In genomic region chr3:123841476-123842238, GRCh38 we compare ENCODE assay signal across 23 cellular contexts. TPM values are rescaled to one million over a fixed set of nuclear protein-coding genes. Genes with fewer than 3 reads are reported as not detected.
DNase-seq lines count a peak whose midpoint lies in the region; ATAC-seq, FAIRE-seq and TF ChIP-seq lines count a peak whose summit lies in the region.
"Had no signal": no experiment of that assay in that cellular context is flagged by ENCODE, and none has a peak within 500 bp of the region (broad histone marks: within the 10 kb centered on the region; RNA-seq: fewer than 3 reads in every experiment).

No MANE protein-coding gene starts in this region.

- no peaks in the 10 kb centered on the region for H3K36me3 ChIP-seq in mammary epithelial cell (ENCODE audit: insufficient read depth, low read length)
- no peaks in the 10 kb centered on the region for H3K36me3 ChIP-seq in breast epithelium
- H3K36me3 ChIP-seq: suprapubic skin, vagina had no signal

- no peak for TF ChIP-seq CTCF in mammary epithelial cell (conservative IDR thresholded peaks at IDR 0.05 in 1 of 2, IDR thresholded peaks at IDR 0.05 in 1 of 2; ENCODE audit: extremely low read depth in 1 of 2, insufficient read depth in 1 of 2, low read depth in 1 of 2, low read length in 2 of 2)
- no peak for TF ChIP-seq CTCF in breast epithelium (IDR thresholded peaks at IDR 0.05)
- no peak for TF ChIP-seq CTCF in osteocyte (IDR thresholded peaks at IDR 0.05)

- dilution Hi-C loops in mammary epithelial cell (cut with HindIII; ENCODE audit: low sequenced_read_pairs), result no loop called here

- FAIRE-seq in colon (lab: Jason Lieb, UNC), result peak; percentile 49
- FAIRE-seq: GM12891, GM19239 had no signal

- BruUV-seq in mammary epithelial cell (replicated peaks; lab: Mats Ljungman, UMichigan), result no TSS peak

- H3K4me2 ChIP-seq in mammary epithelial cell (ENCODE audit: insufficient read depth, low read depth, low read length), result peak overlapping the region; percentile 30
- H3K4me2 ChIP-seq: A549 had no signal

- H3K27me3 Mint-ChIP-seq in osteocyte (ENCODE audit: unreplicated experiment), result no peaks in the 10 kb centered on the region

- TF ChIP-seq POLR2A in breast epithelium (IDR thresholded peaks at IDR 0.05), result no peak

- ATAC-seq in GM18909 (IDR thresholded peaks at IDR 0.05; ENCODE audit: poor library complexity, unreplicated experiment), result no peak
- ATAC-seq: A549; activated T-helper 17 cell treated with anti-CD3 and anti-CD28 coated beads, Interleukin-2, amount 50 U/mL, for 72 hours; right cardiac atrium had no signal

- peaks cover 8% of the 10 kb centered on the region for H3K36me3 Mint-ChIP-seq in osteocyte (ENCODE audit: unreplicated experiment)

- CTCF ChIA-PET in mammary epithelial cell (lab: Charles Lee; ENCODE audit: low non-redundant PET), result no interaction called here

- 40% methylated on average over 1 of the region's 1 CpG for WGBS in mammary epithelial cell (ENCODE audit: low coverage, missing lambda C conversion rate)

- peaks cover 6% of the 10 kb centered on the region for H3K4me1 ChIP-seq in mammary epithelial cell (ENCODE audit: insufficient read depth, low read length)
- H3K4me1 ChIP-seq in breast epithelium, result no peaks in the 10 kb centered on the region
- H3K4me1 ChIP-seq: A549, suprapubic skin, vagina had no signal

- no peak overlapping the region for H3K4me3 Mint-ChIP-seq in osteocyte (ENCODE audit: unreplicated experiment)
- H3K4me3 Mint-ChIP-seq: activated T-helper 17 cell treated with anti-CD3 and anti-CD28 coated beads, Interleukin-2, amount 50 U/mL, for 72 hours had no signal

- intact Hi-C loops in mammary epithelial cell (cut with micrococcal nuclease) (no loop called here), breast epithelium (cut with DNase I; ENCODE audit: low total_unique reads) (no loop called here)

- H4K20me1 ChIP-seq in mammary epithelial cell (ENCODE audit: insufficient read depth, low read length), result no peaks in the 10 kb centered on the region

- peak overlapping the region; percentile 2 for H3K27ac ChIP-seq in mammary epithelial cell (ENCODE audit: insufficient read depth, low read depth, low read length)
- no peak overlapping the region for H3K27ac ChIP-seq in breast epithelium
- H3K27ac ChIP-seq: A549, C4-2B, epithelial cell of prostate, suprapubic skin, vagina had no signal

- H2AFZ ChIP-seq in mammary epithelial cell (ENCODE audit: low read depth, low read length), result no peak overlapping the region

- peaks cover 18% of the 10 kb centered on the region for H3K79me2 ChIP-seq in mammary epithelial cell (ENCODE audit: insufficient read depth, low read length)

- DNase-seq in mammary epithelial cell (peak; percentile 53), breast epithelium (ENCODE audit: low spot score in 2 of 2) (no peak), NCI-H226 (peak; percentile 49), osteocyte (ENCODE audit: extremely low spot score, unreplicated experiment) (no peak), AG20443 (ENCODE audit: low spot score) (no peak), COR-L47 (lab: John Stamatoyannopoulos, UW) (no peak)
- DNase-seq: activated CD4-positive, alpha-beta T cell treated with anti-CD3 and anti-CD28 coated beads for 4 hours; hypothalamus; islet precursor cell; NCI-H1436; nucleus accumbens; right cardiac atrium; SHP77 had no signal

- H3K27me3 ChIP-seq in mammary epithelial cell (ENCODE audit: insufficient read depth, low read length) (no peaks in the 10 kb centered on the region), breast epithelium (no peaks in the 10 kb centered on the region)
- H3K27me3 ChIP-seq: suprapubic skin, vagina had no signal

- no peak overlapping the region for H3K27ac Mint-ChIP-seq in osteocyte (ENCODE audit: unreplicated experiment)
- H3K27ac Mint-ChIP-seq: activated T-helper 17 cell treated with anti-CD3 and anti-CD28 coated beads, Interleukin-2, amount 50 U/mL, for 72 hours had no signal

- H3K9me3 Mint-ChIP-seq in osteocyte (ENCODE audit: unreplicated experiment), result peaks cover 42% of the 10 kb centered on the region

- H3K9me3 ChIP-seq in mammary epithelial cell (replicated peaks; ENCODE audit: insufficient read depth, low read length) (peaks cover 10% of the 10 kb centered on the region), breast epithelium (peaks cover 0 to 26% of the 10 kb centered on the region in 2 donors)

- H3K4me3 ChIP-seq in mammary epithelial cell (replicated peaks in 1 of 3; ENCODE audit: insufficient read depth in 1 of 3, low read depth in 2 of 3, low read length in 3 of 3) (no peak overlapping the region), breast epithelium (no peak overlapping the region)
- H3K4me3 ChIP-seq: A549, suprapubic skin, vagina had no signal

- H3K4me1 Mint-ChIP-seq in osteocyte (ENCODE audit: unreplicated experiment), result no peaks in the 10 kb centered on the region
- H3K4me1 Mint-ChIP-seq: activated T-helper 17 cell treated with anti-CD3 and anti-CD28 coated beads, Interleukin-2, amount 50 U/mL, for 72 hours had no signal

- in situ Hi-C loops in mammary epithelial cell (cut with MboI; ENCODE audit: low sequenced_read_pairs in 2 of 2), result no loop called here

- H3K9ac ChIP-seq in mammary epithelial cell (ENCODE audit: insufficient read depth, low read length), result no peak overlapping the region

RNA-seq across cellular contexts. Expression of gene MYLK, which starts 42.5 kb away (rescaled TPM):
- total RNA-seq in mammary epithelial cell, result 1,000 to 10,000 TPM in 1 of 2 donors, 100 to 1,000 TPM in 1; 103 to 1,758 TPM
- 66.6 TPM for polyA plus RNA-seq in mammary epithelial cell
- polyA minus RNA-seq in mammary epithelial cell, result 261 TPM
- total RNA-seq in breast epithelium, result 100 to 1,000 TPM in 2 of 3 donors, 10 to 100 TPM in 1; 87.2 to 188 (median 181) TPM
- 24.3 and 30.7 TPM in 2 replicates for total RNA-seq in osteocyte

Comparison
In these comparisons a context has a peak if more than half of its experiments do, and no peak if none do; other contexts are left out.
1. DNase-seq: peak in mammary epithelial cell (single experiment) and NCI-H226 (single experiment); none in breast epithelium (0 of 2), osteocyte (single experiment), AG20443 (single experiment) and COR-L47 (single experiment).